1 cellular context compared by ENCODE assay signal in genomic region chr6:30355281-30355680, GRCh38.
TF ChIP-seq lines count a peak whose summit lies in the region.

No MANE protein-coding gene starts in this region.

TF ChIP-seq in WTC11, 78 proteins besides CTCF, POLR2A, EP300 and RAD21 (continued from another document):
- TF ChIP-seq, protein P1, sequence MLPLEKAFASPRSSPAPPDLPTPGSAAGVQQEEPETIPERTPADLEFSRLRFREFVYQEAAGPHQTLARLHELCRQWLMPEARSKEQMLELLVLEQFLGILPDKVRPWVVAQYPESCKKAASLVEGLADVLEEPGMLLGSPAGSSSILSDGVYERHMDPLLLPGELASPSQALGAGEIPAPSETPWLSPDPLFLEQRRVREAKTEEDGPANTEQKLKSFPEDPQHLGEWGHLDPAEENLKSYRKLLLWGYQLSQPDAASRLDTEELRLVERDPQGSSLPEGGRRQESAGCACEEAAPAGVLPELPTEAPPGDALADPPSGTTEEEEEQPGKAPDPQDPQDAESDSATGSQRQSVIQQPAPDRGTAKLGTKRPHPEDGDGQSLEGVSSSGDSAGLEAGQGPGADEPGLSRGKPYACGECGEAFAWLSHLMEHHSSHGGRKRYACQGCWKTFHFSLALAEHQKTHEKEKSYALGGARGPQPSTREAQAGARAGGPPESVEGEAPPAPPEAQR (CRISPR knock-in tag; IDR thresholded peaks at IDR 0.05), result no peak
- TF ChIP-seq JUN (CRISPR knock-in tag; IDR thresholded peaks at IDR 0.05), result no peak
- no peak for TF ChIP-seq NR1H2 (CRISPR knock-in tag; IDR thresholded peaks at IDR 0.05)
